ENCODE assay signal across 1 cellular context in genomic region chr7:130961128-130961601, GRCh38.
TF ChIP-seq lines count a peak whose summit lies in the region.

No MANE protein-coding gene starts in this region.

TF ChIP-seq in WTC11, 78 proteins besides CTCF, POLR2A, EP300 and RAD21 (continued from another document):
- TF ChIP-seq SMAD4 (CRISPR knock-in tag; IDR thresholded peaks at IDR 0.05) (no peak), ATF2 (CRISPR knock-in tag; IDR thresholded peaks at IDR 0.05; ENCODE audit: borderline replicate concordance, low read depth) (no peak), E2F1 (CRISPR knock-in tag; IDR thresholded peaks at IDR 0.05) (no peak), E2F5 (CRISPR knock-in tag; IDR thresholded peaks at IDR 0.05) (no peak)
- TF ChIP-seq, protein P1, sequence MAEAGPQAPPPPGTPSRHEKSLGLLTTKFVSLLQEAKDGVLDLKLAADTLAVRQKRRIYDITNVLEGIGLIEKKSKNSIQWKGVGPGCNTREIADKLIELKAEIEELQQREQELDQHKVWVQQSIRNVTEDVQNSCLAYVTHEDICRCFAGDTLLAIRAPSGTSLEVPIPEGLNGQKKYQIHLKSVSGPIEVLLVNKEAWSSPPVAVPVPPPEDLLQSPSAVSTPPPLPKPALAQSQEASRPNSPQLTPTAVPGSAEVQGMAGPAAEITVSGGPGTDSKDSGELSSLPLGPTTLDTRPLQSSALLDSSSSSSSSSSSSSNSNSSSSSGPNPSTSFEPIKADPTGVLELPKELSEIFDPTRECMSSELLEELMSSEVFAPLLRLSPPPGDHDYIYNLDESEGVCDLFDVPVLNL (CRISPR knock-in tag; IDR thresholded peaks at IDR 0.05; ENCODE audit: borderline replicate concordance, low read depth): no peak
